12 cellular contexts compared by ENCODE assay signal in genomic region chr9:123998278-123998925, GRCh38. TPM values are rescaled to one million over a fixed set of nuclear protein-coding genes. Genes with fewer than 3 reads are reported as not detected.
DNase-seq lines count a peak whose midpoint lies in the region; ATAC-seq lines count a peak whose summit lies in the region.
"Had no signal": no experiment of that assay in that cellular context is flagged by ENCODE, and none has a peak within 500 bp of the region (broad histone marks: within the 10 kb centered on the region; RNA-seq: fewer than 3 reads in every experiment).

No MANE protein-coding gene starts in this region.

- no peak for DNase-seq in stimulated activated naive CD8-positive, alpha-beta T cell treated with anti-CD3 and anti-CD28 coated beads, Interleukin-15, Interleukin-2, amounts not matched to agents 100 U/mL and 50 U/mL, for 24 hours
- DNase-seq in T-helper 17 cell, result no peak
- no peak for DNase-seq in KBM-7
- DNase-seq in AML-193 (lab: John Stamatoyannopoulos, UW), result no peak
- DNase-seq in NCI-H2196 treated with DMSO at 0.1 percent for 48 hours (lab: John Stamatoyannopoulos, UW; ENCODE audit: unreplicated experiment), result no peak
- DNase-seq: dorsolateral prefrontal cortex had no signal

- H3K4me3 ChIP-seq in iPS-20b (ENCODE audit: low read length), result peak overlapping the region; percentile 50; the same call in 1 of the 2 replicates

- H3K36me3 ChIP-seq in iPS-20b (ENCODE audit: insufficient read depth, low read depth, low read length), result no peaks in the 10 kb centered on the region

- H3K4me1 ChIP-seq in iPS-20b (ENCODE audit: insufficient read depth, low read length), result peaks cover 8% of the 10 kb centered on the region; the same call in 1 of the 2 replicates

- H3K9ac ChIP-seq in iPS-20b (ENCODE audit: low read depth, low read length), result no peak overlapping the region

- H3K27me3 Mint-ChIP-seq in stimulated activated naive CD8-positive, alpha-beta T cell treated with anti-CD3 and anti-CD28 coated beads, Interleukin-15, Interleukin-2, amounts not matched to agents 100 ng/mL and 50 ng/mL, for 24 hours, result peaks cover 82% of the 10 kb centered on the region
- peaks cover 92% of the 10 kb centered on the region for H3K27me3 Mint-ChIP-seq in T-helper 17 cell

- H3K36me3 Mint-ChIP-seq in stimulated activated naive CD8-positive, alpha-beta T cell treated with anti-CD3 and anti-CD28 coated beads, Interleukin-15, Interleukin-2, amounts not matched to agents 100 ng/mL and 50 ng/mL, for 24 hours (ENCODE audit: low read depth), result no peaks in the 10 kb centered on the region
- peaks cover 17% of the 10 kb centered on the region for H3K36me3 Mint-ChIP-seq in T-helper 17 cell (ENCODE audit: low read depth)

- H3K9me3 ChIP-seq in T-helper 17 cell (ENCODE audit: control insufficient read depth, low read length, poor library complexity, severe bottlenecking) (no peaks in the 10 kb centered on the region), iPS-20b (ENCODE audit: insufficient read depth, low read depth, low read length) (no peaks in the 10 kb centered on the region)

- no peak for ATAC-seq in stimulated activated naive CD8-positive, alpha-beta T cell treated with anti-CD3 and anti-CD28 coated beads, Interleukin-15, Interleukin-2, amounts not matched to agents 100 U/mL and 50 U/mL, for 24 hours
- ATAC-seq in T-helper 17 cell (no peak), HG03025 (IDR thresholded peaks at IDR 0.05; ENCODE audit: low FRiP score, unreplicated experiment) (no peak)

- in situ Hi-C loops in KBM-7 (cut with MboI; ENCODE audit: low pct_unique_long_range_greater_than_20kb, low sequenced_read_pairs), result no loop called here

- H3K27me3 ChIP-seq in iPS-20b (ENCODE audit: insufficient read depth, low read length), result peaks cover 94% of the 10 kb centered on the region

- H3K27ac ChIP-seq in iPS-20b (ENCODE audit: low read length), result no peak overlapping the region

- H3K4me1 Mint-ChIP-seq in stimulated activated naive CD8-positive, alpha-beta T cell treated with anti-CD3 and anti-CD28 coated beads, Interleukin-15, Interleukin-2, amounts not matched to agents 100 ng/mL and 50 ng/mL, for 24 hours (ENCODE audit: low read depth), result peaks cover 43% of the 10 kb centered on the region
- H3K4me1 Mint-ChIP-seq in T-helper 17 cell, result peaks cover 21% of the 10 kb centered on the region

- peak overlapping the region; percentile 15 for H3K4me3 Mint-ChIP-seq in stimulated activated naive CD8-positive, alpha-beta T cell treated with anti-CD3 and anti-CD28 coated beads, Interleukin-15, Interleukin-2, amounts not matched to agents 100 ng/mL and 50 ng/mL, for 24 hours
- peak overlapping the region; percentile 95 for H3K4me3 Mint-ChIP-seq in T-helper 17 cell

- no peak overlapping the region for H3K27ac Mint-ChIP-seq in stimulated activated naive CD8-positive, alpha-beta T cell treated with anti-CD3 and anti-CD28 coated beads, Interleukin-15, Interleukin-2, amounts not matched to agents 100 ng/mL and 50 ng/mL, for 24 hours
- H3K27ac Mint-ChIP-seq in T-helper 17 cell, result no peak overlapping the region

- no peaks in the 10 kb centered on the region for H3K9me3 Mint-ChIP-seq in stimulated activated naive CD8-positive, alpha-beta T cell treated with anti-CD3 and anti-CD28 coated beads, Interleukin-15, Interleukin-2, amounts not matched to agents 100 ng/mL and 50 ng/mL, for 24 hours

RNA-seq across cellular contexts. Expression of gene LHX2, which starts 13.2 kb away (rescaled TPM):
- not detected for total RNA-seq in T-helper 17 cell
- total RNA-seq: mononuclear cell, SK-MEL-5, ureter had no signal
